9 cellular contexts compared by ENCODE assay signal in genomic region chr15:88635343-88635742, GRCh38. TPM values are rescaled to one million over a fixed set of nuclear protein-coding genes. Genes with fewer than 3 reads are reported as not detected.
DNase-seq lines count a peak whose midpoint lies in the region; ATAC-seq and TF ChIP-seq lines count a peak whose summit lies in the region.
"Had no signal": no experiment of that assay in that cellular context is flagged by ENCODE, and none has a peak within 500 bp of the region (broad histone marks: within the 10 kb centered on the region; RNA-seq: fewer than 3 reads in every experiment).

No MANE protein-coding gene starts in this region.

- peak overlapping the region; percentile 98 for H3K4me3 Mint-ChIP-seq in activated naive CD8-positive, alpha-beta T cell treated with anti-CD3 and anti-CD28 coated beads, Interleukin-2, amount 10 ng/mL, durations not matched to agents 7 days and 5 days

- H3K4me1 Mint-ChIP-seq in activated naive CD8-positive, alpha-beta T cell treated with anti-CD3 and anti-CD28 coated beads, Interleukin-2, amount 10 ng/mL, durations not matched to agents 7 days and 5 days, result peaks cover 60% of the 10 kb centered on the region

- DNase-seq in activated gamma-delta T cell treated with Interleukin-2 at 50 U/mL for 16 hours, result peak; percentile 41
- DNase-seq in activated gamma-delta T cell (lab: John Stamatoyannopoulos, UW), result no peak
- DNase-seq in activated naive CD8-positive, alpha-beta T cell treated with anti-CD3 and anti-CD28 coated beads, Interleukin-2, amount 10 ng/mL, durations not matched to agents 7 days and 5 days, result no peak
- DNase-seq in thyroid gland, result no peak
- DNase-seq in sigmoid colon, result no peak
- no peak for DNase-seq in left lung
- DNase-seq in UCSD-AML1 (lab: John Stamatoyannopoulos, UW; ENCODE audit: unreplicated experiment), result no peak
- DNase-seq: NCI-H2081 treated with DMSO at 0.1 percent for 48 hours had no signal

- no peaks in the 10 kb centered on the region for H3K9me3 Mint-ChIP-seq in activated naive CD8-positive, alpha-beta T cell treated with anti-CD3 and anti-CD28 coated beads, Interleukin-2, amount 10 ng/mL, durations not matched to agents 7 days and 5 days

- no peaks in the 10 kb centered on the region for H3K36me3 ChIP-seq in thyroid gland
- peaks cover 0 to 14% (median 3%) of the 10 kb centered on the region in 4 donors for H3K36me3 ChIP-seq in sigmoid colon
- H3K36me3 ChIP-seq in left lung, result peaks cover 0 to 32% of the 10 kb centered on the region in 2 donors

- no peaks in the 10 kb centered on the region for H3K9me3 ChIP-seq in thyroid gland
- no peaks in the 10 kb centered on the region for H3K9me3 ChIP-seq in sigmoid colon
- H3K9me3 ChIP-seq in left lung, result no peaks in the 10 kb centered on the region

- H3K4me3 ChIP-seq in thyroid gland (replicated peaks in 1 of 3) (no peak overlapping the region), sigmoid colon (no peak overlapping the region), left lung (no peak overlapping the region)

- TF ChIP-seq CTCF in thyroid gland (IDR thresholded peaks at IDR 0.05) (no peak), sigmoid colon (IDR thresholded peaks at IDR 0.05) (no peak), left lung (IDR thresholded peaks at IDR 0.05) (no peak)

- intact Hi-C loops in thyroid gland (cut with DNase I) (no loop called here), sigmoid colon (cut with DNase I) (no loop called here), left lung (cut with DNase I) (no loop called here)

- H3K27ac ChIP-seq in thyroid gland (peak overlapping the region in 2 of 3 donors; percentile 43 to 98), sigmoid colon (peak overlapping the region in 1 of 4 donors; percentile 6), left lung (peak overlapping the region in 1 of 2 donors; percentile 65)

- no peak for TF ChIP-seq POLR2A in thyroid gland (IDR thresholded peaks at IDR 0.05)
- no peak for TF ChIP-seq POLR2A in sigmoid colon (IDR thresholded peaks at IDR 0.05)

- ATAC-seq in HG03139 (IDR thresholded peaks at IDR 0.05; ENCODE audit: unreplicated experiment), result peak; percentile 26
- ATAC-seq in activated naive CD8-positive, alpha-beta T cell treated with anti-CD3 and anti-CD28 coated beads, Interleukin-2, amount 10 ng/mL, durations not matched to agents 7 days and 5 days (ENCODE audit: low read depth), result peak; percentile 25
- no peak for ATAC-seq in left lung

- peak in 1 of 4 donors; percentile 21 for TF ChIP-seq EP300 in sigmoid colon (IDR thresholded peaks at IDR 0.05)

- POLR2A ChIA-PET in activated naive CD8-positive, alpha-beta T cell treated with anti-CD3 and anti-CD28 coated beads, Interleukin-2, amount 10 ng/mL, durations not matched to agents 7 days and 5 days (lab: Charles Lee), result interaction anchor here (0.6 to 2.8 kb wide), 4 partner anchors 10 to 14 kb away, joined by 3 to 21 read pairs (median 4); partner anchors contain the start of gene AEN

- H3K27me3 ChIP-seq in thyroid gland, result no peaks in the 10 kb centered on the region
- no peaks in the 10 kb centered on the region for H3K27me3 ChIP-seq in sigmoid colon
- no peaks in the 10 kb centered on the region for H3K27me3 ChIP-seq in left lung

- 81 to 88% methylated on average over 6 of the region's 6 CpGs for WGBS in thyroid gland, 2 donors
- 40 to 73% methylated on average over 6 of the region's 6 CpGs for WGBS in sigmoid colon, 2 donors

- H3K36me3 Mint-ChIP-seq in activated naive CD8-positive, alpha-beta T cell treated with anti-CD3 and anti-CD28 coated beads, Interleukin-2, amount 10 ng/mL, durations not matched to agents 7 days and 5 days, result peaks cover 36% of the 10 kb centered on the region

- peak overlapping the region; percentile 100 for H3K27ac Mint-ChIP-seq in activated naive CD8-positive, alpha-beta T cell treated with anti-CD3 and anti-CD28 coated beads, Interleukin-2, amount 10 ng/mL, durations not matched to agents 7 days and 5 days

- no peaks in the 10 kb centered on the region for H3K27me3 Mint-ChIP-seq in activated naive CD8-positive, alpha-beta T cell treated with anti-CD3 and anti-CD28 coated beads, Interleukin-2, amount 10 ng/mL, durations not matched to agents 7 days and 5 days

- H3K4me1 ChIP-seq in thyroid gland (peaks cover 36 to 37% of the 10 kb centered on the region in 2 donors), sigmoid colon (peaks cover 0 to 21% (median 15%) of the 10 kb centered on the region in 4 donors), left lung (peaks cover 18 to 54% of the 10 kb centered on the region in 2 donors)

RNA-seq across cellular contexts. Expression of gene ISG20, which starts 3.5 kb away (rescaled TPM):
- total RNA-seq in activated naive CD8-positive, alpha-beta T cell treated with anti-CD3 and anti-CD28 coated beads, Interleukin-2, amount 10 ng/mL, durations not matched to agents 7 days and 5 days, result 100 to 1,000 TPM; 209 to 215 TPM
- total RNA-seq in thyroid gland (10 to 100 TPM; 14.3 to 47.8 (median 35.1) TPM), sigmoid colon (10 to 100 TPM in 1 of 4 donors, 1 to 10 TPM in 3; 1.9 to 20.1 (median 6.4) TPM), left lung (10 to 100 TPM; 15.8 to 23.6 TPM)
- polyA plus RNA-seq in sigmoid colon, result 100 to 1,000 TPM in 2 of 3 donors, 10 to 100 TPM in 1; 70.9 to 177 (median 153) TPM

RNA-seq across cellular contexts. Expression of gene AEN, which starts 14.2 kb away (rescaled TPM):
- 10 to 100 TPM; 38.2 to 42.5 TPM for total RNA-seq in activated naive CD8-positive, alpha-beta T cell treated with anti-CD3 and anti-CD28 coated beads, Interleukin-2, amount 10 ng/mL, durations not matched to agents 7 days and 5 days
- total RNA-seq in thyroid gland (10 to 100 TPM; 21.6 to 32.8 (median 27.3) TPM), sigmoid colon (10 to 100 TPM in 2 of 4 donors, 1 to 10 TPM in 2; 5.8 to 18.3 (median 9.4) TPM), left lung (10 to 100 TPM; 18.8 to 20.7 TPM)
- polyA plus RNA-seq in sigmoid colon, result 10 to 100 TPM in 1 of 3 donors, 1 to 10 TPM in 2; 4.2 to 19.7 (median 8.8) TPM

Comparison
In these comparisons a context has a peak if more than half of its experiments do, and no peak if none do; other contexts are left out.
1. RNA of gene ISG20, which starts 3.5 kb away (total RNA-seq): 209 to 215 TPM in activated naive CD8-positive, alpha-beta T cell treated with anti-CD3 and anti-CD28 coated beads, Interleukin-2, amount 10 ng/mL, durations not matched to agents 7 days and 5 days; 14.3 to 47.8 TPM in thyroid gland, 15.8 to 23.6 TPM in left lung and 1.9 to 20.1 TPM in sigmoid colon; every median in the first group is over 4 times any median in the second.